1 cellular context compared by ENCODE assay signal in genomic region chr2:70603066-70603465, GRCh38.
TF ChIP-seq lines count a peak whose summit lies in the region.

No MANE protein-coding gene starts in this region.

TF ChIP-seq in HCT116, 20 proteins besides CTCF, POLR2A, EP300 and RAD21:
- TF ChIP-seq POLR2AphosphoS5 (IDR thresholded peaks at IDR 0.05; ENCODE audit: low read depth, low read length) (no peak), ELF1 (IDR thresholded peaks at IDR 0.05; ENCODE audit: borderline replicate concordance, low read depth) (no peak), CEBPB (IDR thresholded peaks at IDR 0.05; ENCODE audit: low read depth) (no peak), YY1 (IDR thresholded peaks at IDR 0.05; ENCODE audit: extremely low read depth, insufficient replicate concordance, low read depth, low read length) (no peak), ZNF274 (IDR thresholded peaks at IDR 0.05; ENCODE audit: low read depth, low read length) (no peak), MAX (IDR thresholded peaks at IDR 0.05) (no peak), CBX3 (IDR thresholded peaks at IDR 0.05; ENCODE audit: low read depth) (no peak), SP1 (IDR thresholded peaks at IDR 0.05; ENCODE audit: low read depth) (no peak)
